27 cellular contexts compared by ENCODE assay signal in genomic region chr14:44151120-44151519, GRCh38.
"Had no signal": no experiment of that assay in that cellular context is flagged by ENCODE, and none has a peak within 500 bp of the region (broad histone marks: within the 10 kb centered on the region; RNA-seq: fewer than 3 reads in every experiment).

No MANE protein-coding gene starts in this region.

- H3K36me3 Mint-ChIP-seq: naive B cell; natural killer cell treated with Interleukin-12 subunit alpha and Interleukin-12 subunit beta and Interleukin-15 and Interleukin-18, amount 100 ng/mL, for 72 hours; stimulated activated effector memory CD8-positive, alpha-beta T cell treated with anti-CD3 and anti-CD28 coated beads, Interleukin-12 subunit alpha, Interleukin-12 subunit beta, amount 100 ng/mL, for 72 hours; type B pancreatic cell had no signal

- DNase-seq: colonic mucosa; effector CD8-positive, alpha-beta T cell; endodermal cell; foreskin fibroblast; gastrocnemius medialis; head of caudate nucleus; left cardiac atrium; left lung; mesenchymal stem cell; mucosa of descending colon; naive B cell; right lobe of liver; stimulated activated CD4-positive, alpha-beta T cell treated with anti-CD3 and anti-CD28 coated beads, Interleukin-2, amount 100 ng/mL, for 24 hours; stimulated activated CD4-positive, alpha-beta T cell treated with anti-CD3 and anti-CD28 coated beads, Interleukin-4, amount 100 ng/mL, for 24 hours; stimulated activated naive CD4-positive, alpha-beta T cell treated with Interleukin-2 at 50 U/mL for 16 hours; stomach; tibial artery had no signal

- H3K4me3 Mint-ChIP-seq: dendritic cell treated with granulocyte-macrophage colony-stimulating factor and Interleukin-4, amounts not matched to agents 40 ng/mL and 50 ng/mL, for 4 days; endodermal cell; mesothelial cell of epicardium; naive B cell; natural killer cell treated with Interleukin-12 subunit alpha and Interleukin-12 subunit beta and Interleukin-15 and Interleukin-18, amount 100 ng/mL, for 72 hours; neural crest cell; stimulated activated effector memory CD8-positive, alpha-beta T cell treated with anti-CD3 and anti-CD28 coated beads, Interleukin-12 subunit alpha, Interleukin-12 subunit beta, amount 100 ng/mL, for 72 hours; type B pancreatic cell had no signal

- H3K9ac ChIP-seq: parathyroid adenoma had no signal

- H3K79me2 ChIP-seq: parathyroid adenoma had no signal

- H3K4me3 ChIP-seq: colonic mucosa, gastrocnemius medialis, left lung, mucosa of descending colon, right lobe of liver, stomach, tibial artery had no signal

- H3K4me1 ChIP-seq: colonic mucosa, gastrocnemius medialis, left lung, parathyroid adenoma, right lobe of liver, stomach, tibial artery had no signal

- H3K9me3 Mint-ChIP-seq: type B pancreatic cell had no signal

- H3K4me1 Mint-ChIP-seq: naive B cell; neural crest cell; stimulated activated effector memory CD8-positive, alpha-beta T cell treated with anti-CD3 and anti-CD28 coated beads, Interleukin-12 subunit alpha, Interleukin-12 subunit beta, amount 100 ng/mL, for 72 hours had no signal

- H3K27me3 ChIP-seq: colonic mucosa, gastrocnemius medialis, left lung, right lobe of liver, stomach, tibial artery had no signal

- H3K9me3 ChIP-seq: colonic mucosa, gastrocnemius medialis, left lung, mucosa of descending colon, right lobe of liver had no signal

- H2AFZ ChIP-seq: parathyroid adenoma had no signal

- H3K27ac Mint-ChIP-seq: dendritic cell treated with granulocyte-macrophage colony-stimulating factor and Interleukin-4, amounts not matched to agents 40 ng/mL and 50 ng/mL, for 4 days; endodermal cell; mesothelial cell of epicardium; naive B cell; natural killer cell treated with Interleukin-12 subunit alpha and Interleukin-12 subunit beta and Interleukin-15 and Interleukin-18, amount 100 ng/mL, for 72 hours; progenitor cell of endocrine pancreas; stimulated activated effector memory CD8-positive, alpha-beta T cell treated with anti-CD3 and anti-CD28 coated beads, Interleukin-12 subunit alpha, Interleukin-12 subunit beta, amount 100 ng/mL, for 72 hours; type B pancreatic cell had no signal

- H3K36me3 ChIP-seq: colonic mucosa, gastrocnemius medialis, left lung, right lobe of liver, stomach, tibial artery had no signal

- H3K27me3 Mint-ChIP-seq: dendritic cell treated with granulocyte-macrophage colony-stimulating factor and Interleukin-4, amounts not matched to agents 40 ng/mL and 50 ng/mL, for 4 days; naive B cell; natural killer cell treated with Interleukin-12 subunit alpha and Interleukin-12 subunit beta and Interleukin-15 and Interleukin-18, amount 100 ng/mL, for 72 hours; progenitor cell of endocrine pancreas; type B pancreatic cell had no signal

- ATAC-seq: esophagus mucosa; gastrocnemius medialis; left cardiac atrium; left lung; mucosa of descending colon; natural killer cell treated with Interleukin-12 subunit alpha and Interleukin-12 subunit beta and Interleukin-15 and Interleukin-18, amount 100 ng/mL, for 72 hours; right lobe of liver; stimulated activated effector memory CD8-positive, alpha-beta T cell treated with anti-CD3 and anti-CD28 coated beads, Interleukin-12 subunit alpha, Interleukin-12 subunit beta, amount 100 ng/mL, for 72 hours had no signal

- H3K27ac ChIP-seq: colonic mucosa, epithelial cell of prostate, gastrocnemius medialis, left lung, parathyroid adenoma, right lobe of liver, stomach, tibial artery had no signal
